Comparison of ENCODE assay signal across 2 cellular contexts in the genomic region with DNA sequence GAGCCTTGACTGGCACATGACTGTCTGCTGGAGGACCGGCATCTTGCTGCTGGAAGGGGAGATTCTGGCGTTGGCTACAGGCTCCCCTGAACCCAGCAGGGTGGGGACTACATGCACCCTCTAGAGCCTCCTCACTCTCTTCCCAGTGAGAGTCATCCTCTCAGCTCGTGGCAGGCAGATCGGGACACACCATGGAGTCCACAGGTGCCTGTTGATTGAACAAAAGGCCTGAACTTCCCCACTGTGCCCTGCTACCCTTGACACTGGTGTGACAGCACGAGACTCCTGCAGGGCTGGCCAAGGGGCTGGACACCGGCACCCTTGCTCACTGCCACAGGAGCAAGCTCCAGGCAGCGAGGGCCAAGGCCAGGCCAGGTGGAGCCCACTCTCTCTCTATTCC.
TF ChIP-seq lines count a peak whose summit lies in the region.

No MANE protein-coding gene starts in this region.

TF ChIP-seq in HepG2, 621 proteins besides CTCF, POLR2A, EP300 and RAD21:
- TF ChIP-seq, protein P1, sequence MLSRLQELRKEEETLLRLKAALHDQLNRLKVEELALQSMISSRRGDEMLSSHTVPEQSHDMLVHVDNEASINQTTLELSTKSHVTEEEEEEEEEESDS (CRISPR knock-in tag; IDR thresholded peaks at IDR 0.05; ENCODE audit: borderline replicate concordance) = no peak
- TF ChIP-seq, protein P2, sequence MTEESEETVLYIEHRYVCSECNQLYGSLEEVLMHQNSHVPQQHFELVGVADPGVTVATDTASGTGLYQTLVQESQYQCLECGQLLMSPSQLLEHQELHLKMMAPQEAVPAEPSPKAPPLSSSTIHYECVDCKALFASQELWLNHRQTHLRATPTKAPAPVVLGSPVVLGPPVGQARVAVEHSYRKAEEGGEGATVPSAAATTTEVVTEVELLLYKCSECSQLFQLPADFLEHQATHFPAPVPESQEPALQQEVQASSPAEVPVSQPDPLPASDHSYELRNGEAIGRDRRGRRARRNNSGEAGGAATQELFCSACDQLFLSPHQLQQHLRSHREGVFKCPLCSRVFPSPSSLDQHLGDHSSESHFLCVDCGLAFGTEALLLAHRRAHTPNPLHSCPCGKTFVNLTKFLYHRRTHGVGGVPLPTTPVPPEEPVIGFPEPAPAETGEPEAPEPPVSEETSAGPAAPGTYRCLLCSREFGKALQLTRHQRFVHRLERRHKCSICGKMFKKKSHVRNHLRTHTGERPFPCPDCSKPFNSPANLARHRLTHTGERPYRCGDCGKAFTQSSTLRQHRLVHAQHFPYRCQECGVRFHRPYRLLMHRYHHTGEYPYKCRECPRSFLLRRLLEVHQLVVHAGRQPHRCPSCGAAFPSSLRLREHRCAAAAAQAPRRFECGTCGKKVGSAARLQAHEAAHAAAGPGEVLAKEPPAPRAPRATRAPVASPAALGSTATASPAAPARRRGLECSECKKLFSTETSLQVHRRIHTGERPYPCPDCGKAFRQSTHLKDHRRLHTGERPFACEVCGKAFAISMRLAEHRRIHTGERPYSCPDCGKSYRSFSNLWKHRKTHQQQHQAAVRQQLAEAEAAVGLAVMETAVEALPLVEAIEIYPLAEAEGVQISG (CRISPR knock-in tag; IDR thresholded peaks at IDR 0.05) = no peak
- TF ChIP-seq ZSCAN25 (CRISPR knock-in tag; IDR thresholded peaks at IDR 0.05) (no peak), ZZZ3 (CRISPR knock-in tag; IDR thresholded peaks at IDR 0.05; ENCODE audit: borderline replicate concordance) (no peak), ZNF766 (CRISPR knock-in tag; IDR thresholded peaks at IDR 0.05; ENCODE audit: borderline replicate concordance) (no peak), ZNF350 (CRISPR knock-in tag; IDR thresholded peaks at IDR 0.05; ENCODE audit: borderline replicate concordance, low read depth) (no peak)
- TF ChIP-seq, protein P3, sequence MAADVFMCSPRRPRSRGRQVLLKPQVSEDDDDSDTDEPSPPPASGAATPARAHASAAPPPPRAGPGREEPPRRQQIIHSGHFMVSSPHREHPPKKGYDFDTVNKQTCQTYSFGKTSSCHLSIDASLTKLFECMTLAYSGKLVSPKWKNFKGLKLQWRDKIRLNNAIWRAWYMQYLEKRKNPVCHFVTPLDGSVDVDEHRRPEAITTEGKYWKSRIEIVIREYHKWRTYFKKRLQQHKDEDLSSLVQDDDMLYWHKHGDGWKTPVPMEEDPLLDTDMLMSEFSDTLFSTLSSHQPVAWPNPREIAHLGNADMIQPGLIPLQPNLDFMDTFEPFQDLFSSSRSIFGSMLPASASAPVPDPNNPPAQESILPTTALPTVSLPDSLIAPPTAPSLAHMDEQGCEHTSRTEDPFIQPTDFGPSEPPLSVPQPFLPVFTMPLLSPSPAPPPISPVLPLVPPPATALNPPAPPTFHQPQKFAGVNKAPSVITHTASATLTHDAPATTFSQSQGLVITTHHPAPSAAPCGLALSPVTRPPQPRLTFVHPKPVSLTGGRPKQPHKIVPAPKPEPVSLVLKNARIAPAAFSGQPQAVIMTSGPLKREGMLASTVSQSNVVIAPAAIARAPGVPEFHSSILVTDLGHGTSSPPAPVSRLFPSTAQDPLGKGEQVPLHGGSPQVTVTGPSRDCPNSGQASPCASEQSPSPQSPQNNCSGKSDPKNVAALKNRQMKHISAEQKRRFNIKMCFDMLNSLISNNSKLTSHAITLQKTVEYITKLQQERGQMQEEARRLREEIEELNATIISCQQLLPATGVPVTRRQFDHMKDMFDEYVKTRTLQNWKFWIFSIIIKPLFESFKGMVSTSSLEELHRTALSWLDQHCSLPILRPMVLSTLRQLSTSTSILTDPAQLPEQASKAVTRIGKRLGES (CRISPR knock-in tag; IDR thresholded peaks at IDR 0.05; ENCODE audit: borderline replicate concordance) = no peak
- TF ChIP-seq, protein P4, sequence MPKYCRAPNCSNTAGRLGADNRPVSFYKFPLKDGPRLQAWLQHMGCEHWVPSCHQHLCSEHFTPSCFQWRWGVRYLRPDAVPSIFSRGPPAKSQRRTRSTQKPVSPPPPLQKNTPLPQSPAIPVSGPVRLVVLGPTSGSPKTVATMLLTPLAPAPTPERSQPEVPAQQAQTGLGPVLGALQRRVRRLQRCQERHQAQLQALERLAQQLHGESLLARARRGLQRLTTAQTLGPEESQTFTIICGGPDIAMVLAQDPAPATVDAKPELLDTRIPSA (CRISPR knock-in tag; IDR thresholded peaks at IDR 0.05; ENCODE audit: borderline replicate concordance) = no peak

TF ChIP-seq in HEK293, 187 proteins besides CTCF, POLR2A, EP300 and RAD21:
- TF ChIP-seq ZNF354C (tag by site-specific recombination; IDR thresholded peaks at IDR 0.05; ENCODE audit: borderline replicate concordance, low read depth) = no peak
- TF ChIP-seq SCRT1 (tag by site-specific recombination; IDR thresholded peaks at IDR 0.05; ENCODE audit: borderline replicate concordance) = peak; percentile 71
- TF ChIP-seq SCRT2 (tag by site-specific recombination; IDR thresholded peaks at IDR 0.05) = peak; percentile 93
- no peak for TF ChIP-seq KLF9 (tag by site-specific recombination; IDR thresholded peaks at IDR 0.05; ENCODE audit: low read depth)
- TF ChIP-seq ZNF121 (tag by site-specific recombination; IDR thresholded peaks at IDR 0.05) = no peak
- no peak for TF ChIP-seq BCL11A (tag by site-specific recombination; IDR thresholded peaks at IDR 0.05; ENCODE audit: low read depth)
- peak; percentile 31; the same call in 1 of the 2 replicates for TF ChIP-seq ZIC2 (tag by site-specific recombination; IDR thresholded peaks at IDR 0.05)
- TF ChIP-seq, protein P5, sequence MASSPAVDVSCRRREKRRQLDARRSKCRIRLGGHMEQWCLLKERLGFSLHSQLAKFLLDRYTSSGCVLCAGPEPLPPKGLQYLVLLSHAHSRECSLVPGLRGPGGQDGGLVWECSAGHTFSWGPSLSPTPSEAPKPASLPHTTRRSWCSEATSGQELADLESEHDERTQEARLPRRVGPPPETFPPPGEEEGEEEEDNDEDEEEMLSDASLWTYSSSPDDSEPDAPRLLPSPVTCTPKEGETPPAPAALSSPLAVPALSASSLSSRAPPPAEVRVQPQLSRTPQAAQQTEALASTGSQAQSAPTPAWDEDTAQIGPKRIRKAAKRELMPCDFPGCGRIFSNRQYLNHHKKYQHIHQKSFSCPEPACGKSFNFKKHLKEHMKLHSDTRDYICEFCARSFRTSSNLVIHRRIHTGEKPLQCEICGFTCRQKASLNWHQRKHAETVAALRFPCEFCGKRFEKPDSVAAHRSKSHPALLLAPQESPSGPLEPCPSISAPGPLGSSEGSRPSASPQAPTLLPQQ (tag by site-specific recombination; IDR thresholded peaks at IDR 0.05) = no peak
- no peak for TF ChIP-seq ZNF561 (tag by site-specific recombination; IDR thresholded peaks at IDR 0.05; ENCODE audit: borderline replicate concordance)
- no peak for TF ChIP-seq ZSCAN30 (tag by site-specific recombination; IDR thresholded peaks at IDR 0.05)
